21 cellular contexts compared by ENCODE assay signal in the genomic region with DNA sequence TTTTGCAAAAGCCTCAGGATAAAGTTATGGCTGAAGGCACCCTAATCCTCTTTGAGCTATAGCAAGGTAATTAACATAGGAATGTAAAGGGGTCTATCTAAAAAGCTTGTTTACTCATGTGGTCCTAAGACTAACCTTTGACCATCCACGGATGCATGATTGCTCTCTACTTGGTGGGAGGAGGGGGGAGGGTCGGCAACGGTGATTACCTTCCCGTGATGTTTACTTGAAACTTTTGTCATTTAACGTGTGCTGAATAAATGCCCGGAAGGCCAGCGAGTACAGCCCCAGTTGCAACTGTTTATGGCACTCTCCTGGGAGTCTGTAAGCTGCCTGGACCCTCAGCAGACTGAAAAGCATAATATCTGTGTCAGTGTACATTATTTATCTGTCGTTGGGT.
DNase-seq lines count a peak whose midpoint lies in the region; ATAC-seq, FAIRE-seq and TF ChIP-seq lines count a peak whose summit lies in the region.
"Had no signal": no experiment of that assay in that cellular context is flagged by ENCODE, and none has a peak within 500 bp of the region (broad histone marks: within the 10 kb centered on the region; RNA-seq: fewer than 3 reads in every experiment).

No MANE protein-coding gene starts in this region.

- no peak overlapping the region for H3K9ac ChIP-seq in HepG2 (ENCODE audit: insufficient read depth, low read depth, low read length)
- no peak overlapping the region for H3K9ac ChIP-seq in endodermal cell (ENCODE audit: extremely low read depth, low read length, poor library complexity, severe bottlenecking)

- no peak for TF ChIP-seq EP300 in HepG2 (IDR thresholded peaks at IDR 0.05; ENCODE audit: low read depth in 2 of 2, low read length in 2 of 2)
- TF ChIP-seq EP300 in HepG2 (CRISPR knock-in tag; IDR thresholded peaks at IDR 0.05; ENCODE audit: borderline replicate concordance): no peak

- no peak overlapping the region for H2AFZ ChIP-seq in HepG2 (ENCODE audit: low read length)

- H3K9me3 Mint-ChIP-seq in endodermal cell (no peaks in the 10 kb centered on the region), nephron progenitor cell (no peaks in the 10 kb centered on the region)

- intact Hi-C loops in HepG2 (cut with micrococcal nuclease; ENCODE audit: unreplicated experiment) (no loop called here), right lobe of liver (cut with DNase I) (no loop called here), head of caudate nucleus (cut with DNase I) (no loop called here)

- H3K27me3 ChIP-seq in HepG2 (ENCODE audit: control insufficient read depth in 1 of 2, insufficient read depth in 2 of 2, low read length in 2 of 2) (no peaks in the 10 kb centered on the region), right lobe of liver (no peaks in the 10 kb centered on the region), endodermal cell (ENCODE audit: control insufficient read depth, insufficient read depth, low read length, poor library complexity, severe bottlenecking) (no peaks in the 10 kb centered on the region), WERI-Rb-1 (ENCODE audit: insufficient read depth, low read depth, severe bottlenecking) (no peaks in the 10 kb centered on the region)
- H3K27me3 ChIP-seq: Peyer's patch had no signal

- no peak overlapping the region for H3K4me2 ChIP-seq in HepG2 (ENCODE audit: low read depth, low read length)

- no TSS peak for BruUV-seq in HepG2 (replicated peaks; lab: Mats Ljungman, UMichigan)

- H3K4me1 Mint-ChIP-seq in endodermal cell: peaks cover 52% of the 10 kb centered on the region
- peaks cover 72% of the 10 kb centered on the region for H3K4me1 Mint-ChIP-seq in nephron progenitor cell

- no peaks in the 10 kb centered on the region for H3K36me3 ChIP-seq in HepG2 (replicated peaks in 1 of 2; ENCODE audit: control insufficient read depth in 1 of 2, insufficient read depth in 2 of 2, low read length in 2 of 2)
- no peaks in the 10 kb centered on the region for H3K36me3 ChIP-seq in right lobe of liver
- H3K36me3 ChIP-seq in endodermal cell (ENCODE audit: control insufficient read depth, insufficient read depth, low read length): no peaks in the 10 kb centered on the region
- no peaks in the 10 kb centered on the region for H3K36me3 ChIP-seq in WERI-Rb-1
- H3K36me3 ChIP-seq: Peyer's patch had no signal

- H3K36me3 Mint-ChIP-seq in endodermal cell (ENCODE audit: low read depth): peaks cover 2% of the 10 kb centered on the region
- H3K36me3 Mint-ChIP-seq in nephron progenitor cell (ENCODE audit: low read depth): peaks cover 13% of the 10 kb centered on the region

- CTCF ChIA-PET in HepG2 (lab: Yijun Ruan, JAX; ENCODE audit: low intra/inter-chr PET ratio, low total read pairs): no interaction called here

- H3K27me3 Mint-ChIP-seq in endodermal cell (ENCODE audit: insufficient read depth) (no peaks in the 10 kb centered on the region), nephron progenitor cell (ENCODE audit: low read depth, poor library complexity) (peaks cover 4% of the 10 kb centered on the region)

- POLR2A ChIA-PET in HepG2 (lab: Yijun Ruan, JAX): no interaction called here

- H3K4me3 Mint-ChIP-seq in endodermal cell: peak overlapping the region; percentile 45
- H3K4me3 Mint-ChIP-seq in nephron progenitor cell: peak overlapping the region; percentile 67
- H3K4me3 Mint-ChIP-seq: CD14-positive monocyte had no signal

- H3K4me3 ChIP-seq in HepG2 (replicated peaks in 1 of 3; ENCODE audit: insufficient read depth in 1 of 3, low read depth in 2 of 3, low read length in 3 of 3) (no peak overlapping the region), right lobe of liver (no peak overlapping the region), endodermal cell (ENCODE audit: low read length) (peak overlapping the region; percentile 72), WERI-Rb-1 (ENCODE audit: low read depth, low read length) (no peak overlapping the region)
- H3K4me3 ChIP-seq: Peyer's patch had no signal

- peak; percentile 6 for DNase-seq in HepG2 (ENCODE audit: low spot score)
- DNase-seq in right lobe of liver: no peak
- DNase-seq in endodermal cell: no peak
- DNase-seq in nephron progenitor cell: peak; percentile 43
- DNase-seq in WERI-Rb-1: no peak
- no peak for DNase-seq in head of caudate nucleus
- DNase-seq in GM19240 (ENCODE audit: insufficient read length, low spot score): no peak
- DNase-seq: 8988T, DMS79 treated with DMSO at 0.1 percent for 48 hours, H7, Kasumi-1, MM.1S, NCI-H1105, NCI-H1694, NCI-H2081 treated with DMSO at 0.1 percent for 48 hours, NCI-H510A treated with DMSO at 0.1 percent for 48 hours, Peyer's patch had no signal

- no peaks in the 10 kb centered on the region for H4K20me1 ChIP-seq in HepG2 (ENCODE audit: insufficient read depth, low read length)

- peaks cover 13% of the 10 kb centered on the region for H3K4me1 ChIP-seq in HepG2 (ENCODE audit: insufficient read depth, low read length)
- no peaks in the 10 kb centered on the region for H3K4me1 ChIP-seq in right lobe of liver
- H3K4me1 ChIP-seq in endodermal cell (ENCODE audit: control insufficient read depth, insufficient read depth, low read length): peaks cover 12% of the 10 kb centered on the region

- 53% methylated on average over 8 of the region's 8 CpGs for WGBS in HepG2 (ENCODE audit: low lambda C conversion rate)
- WGBS in right lobe of liver (ENCODE audit: insufficient coverage, low coverage, low lambda C conversion rate, missing lambda C conversion rate): 80% methylated on average over 7 of the region's 8 CpGs
- 14 to 21% methylated on average over 3 to 8 of the region's 8 CpGs for WGBS in endodermal cell (ENCODE audit: insufficient coverage in 1 of 2, insufficient read length in 1 of 2), 2 experiments

- ATAC-seq in HepG2 (peak; percentile 28; the same call in 1 of the 3 replicates), right lobe of liver (no peak), HG03045 (IDR thresholded peaks at IDR 0.05; ENCODE audit: unreplicated experiment) (no peak)

- TF ChIP-seq RAD21 in HepG2 (CRISPR knock-in tag; IDR thresholded peaks at IDR 0.05): no peak

- TF ChIP-seq POLR2A in HepG2 (IDR thresholded peaks at IDR 0.05; ENCODE audit: insufficient read depth in 1 of 2, low read depth in 2 of 2, low read length in 2 of 2) (no peak), right lobe of liver (IDR thresholded peaks at IDR 0.05) (no peak)

- no peaks in the 10 kb centered on the region for H3K79me2 ChIP-seq in HepG2 (ENCODE audit: insufficient read depth, low read length)

- no peak for TF ChIP-seq CTCF in HepG2 (CRISPR knock-in tag; IDR thresholded peaks at IDR 0.05)
- TF ChIP-seq CTCF in right lobe of liver (IDR thresholded peaks at IDR 0.05): no peak
- TF ChIP-seq CTCF in endodermal cell (conservative IDR thresholded peaks at IDR 0.05): no peak
- TF ChIP-seq CTCF in nephron progenitor cell (IDR thresholded peaks at IDR 0.05): no peak
- TF ChIP-seq CTCF in WERI-Rb-1 (IDR thresholded peaks at IDR 0.05; ENCODE audit: low read depth, low read length): no peak

- no peak for FAIRE-seq in HepG2 (lab: Jason Lieb, UNC)
- FAIRE-seq: G401.6 had no signal

- H3K9me3 ChIP-seq in HepG2 (ENCODE audit: low read length): no peaks in the 10 kb centered on the region
- no peaks in the 10 kb centered on the region for H3K9me3 ChIP-seq in right lobe of liver
- no peaks in the 10 kb centered on the region for H3K9me3 ChIP-seq in endodermal cell (ENCODE audit: control insufficient read depth, low read length)
- no peaks in the 10 kb centered on the region for H3K9me3 ChIP-seq in WERI-Rb-1 (ENCODE audit: severe bottlenecking)
- H3K9me3 ChIP-seq: Peyer's patch had no signal

- in situ Hi-C loops in HepG2 (cut with HindIII; ENCODE audit: extremely low pct_ligation_motif_present, low pct_unique_long_range_greater_than_20kb): no loop called here

- no peak overlapping the region for H3K27ac ChIP-seq in HepG2 (ENCODE audit: extremely low read length, insufficient read depth, low read length)
- H3K27ac ChIP-seq in right lobe of liver: no peak overlapping the region
- H3K27ac ChIP-seq in endodermal cell (ENCODE audit: low read depth, low read length): no peak overlapping the region
- H3K27ac ChIP-seq in WERI-Rb-1: no peak overlapping the region
- H3K27ac ChIP-seq: HL-60, Peyer's patch had no signal

- H3K27ac Mint-ChIP-seq in endodermal cell (peak overlapping the region; percentile 81), nephron progenitor cell (peak overlapping the region; percentile 95)

TF ChIP-seq in HepG2, 621 proteins besides CTCF, POLR2A, EP300 and RAD21 (continues in another document):
- TF ChIP-seq PAF1 (CRISPR knock-in tag; IDR thresholded peaks at IDR 0.05) (no peak), HNRNPH1 (optimal IDR thresholded peaks at IDR 0.05; ENCODE audit: low read depth, low read length) (no peak), ZNF713 (CRISPR knock-in tag; IDR thresholded peaks at IDR 0.05) (no peak)
- TF ChIP-seq, protein P1, sequence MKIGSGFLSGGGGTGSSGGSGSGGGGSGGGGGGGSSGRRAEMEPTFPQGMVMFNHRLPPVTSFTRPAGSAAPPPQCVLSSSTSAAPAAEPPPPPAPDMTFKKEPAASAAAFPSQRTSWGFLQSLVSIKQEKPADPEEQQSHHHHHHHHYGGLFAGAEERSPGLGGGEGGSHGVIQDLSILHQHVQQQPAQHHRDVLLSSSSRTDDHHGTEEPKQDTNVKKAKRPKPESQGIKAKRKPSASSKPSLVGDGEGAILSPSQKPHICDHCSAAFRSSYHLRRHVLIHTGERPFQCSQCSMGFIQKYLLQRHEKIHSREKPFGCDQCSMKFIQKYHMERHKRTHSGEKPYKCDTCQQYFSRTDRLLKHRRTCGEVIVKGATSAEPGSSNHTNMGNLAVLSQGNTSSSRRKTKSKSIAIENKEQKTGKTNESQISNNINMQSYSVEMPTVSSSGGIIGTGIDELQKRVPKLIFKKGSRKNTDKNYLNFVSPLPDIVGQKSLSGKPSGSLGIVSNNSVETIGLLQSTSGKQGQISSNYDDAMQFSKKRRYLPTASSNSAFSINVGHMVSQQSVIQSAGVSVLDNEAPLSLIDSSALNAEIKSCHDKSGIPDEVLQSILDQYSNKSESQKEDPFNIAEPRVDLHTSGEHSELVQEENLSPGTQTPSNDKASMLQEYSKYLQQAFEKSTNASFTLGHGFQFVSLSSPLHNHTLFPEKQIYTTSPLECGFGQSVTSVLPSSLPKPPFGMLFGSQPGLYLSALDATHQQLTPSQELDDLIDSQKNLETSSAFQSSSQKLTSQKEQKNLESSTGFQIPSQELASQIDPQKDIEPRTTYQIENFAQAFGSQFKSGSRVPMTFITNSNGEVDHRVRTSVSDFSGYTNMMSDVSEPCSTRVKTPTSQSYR (CRISPR knock-in tag; IDR thresholded peaks at IDR 0.05; ENCODE audit: borderline replicate concordance): peak; percentile 47; the same call in 1 of the 2 replicates
- TF ChIP-seq, protein P2, sequence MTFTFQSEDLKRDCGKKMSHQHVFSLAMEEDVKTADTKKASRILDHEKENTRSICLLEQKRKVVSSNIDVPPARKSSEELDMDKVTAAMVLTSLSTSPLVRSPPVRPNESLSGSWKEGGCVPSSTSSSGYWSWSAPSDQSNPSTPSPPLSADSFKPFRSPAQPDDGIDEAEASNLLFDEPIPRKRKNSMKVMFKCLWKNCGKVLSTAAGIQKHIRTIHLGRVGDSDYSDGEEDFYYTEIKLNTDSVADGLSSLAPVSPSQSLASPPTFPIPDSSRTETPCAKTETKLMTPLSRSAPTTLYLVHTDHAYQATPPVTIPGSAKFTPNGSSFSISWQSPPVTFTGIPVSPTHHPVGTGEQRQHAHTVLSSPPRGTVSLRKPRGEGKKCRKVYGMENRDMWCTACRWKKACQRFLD (CRISPR knock-in tag; IDR thresholded peaks at IDR 0.05; ENCODE audit: borderline replicate concordance): no peak

Comparison
In these comparisons a context has a peak if more than half of its experiments do, and no peak if none do; other contexts are left out.
1. DNase-seq: peak in HepG2 (single experiment) and nephron progenitor cell (single experiment); none in right lobe of liver (0 of 3), endodermal cell (single experiment), WERI-Rb-1 (single experiment), head of caudate nucleus (0 of 42) and GM19240 (single experiment).